ENCODE assay signal across 8 cellular contexts in the genomic region with DNA sequence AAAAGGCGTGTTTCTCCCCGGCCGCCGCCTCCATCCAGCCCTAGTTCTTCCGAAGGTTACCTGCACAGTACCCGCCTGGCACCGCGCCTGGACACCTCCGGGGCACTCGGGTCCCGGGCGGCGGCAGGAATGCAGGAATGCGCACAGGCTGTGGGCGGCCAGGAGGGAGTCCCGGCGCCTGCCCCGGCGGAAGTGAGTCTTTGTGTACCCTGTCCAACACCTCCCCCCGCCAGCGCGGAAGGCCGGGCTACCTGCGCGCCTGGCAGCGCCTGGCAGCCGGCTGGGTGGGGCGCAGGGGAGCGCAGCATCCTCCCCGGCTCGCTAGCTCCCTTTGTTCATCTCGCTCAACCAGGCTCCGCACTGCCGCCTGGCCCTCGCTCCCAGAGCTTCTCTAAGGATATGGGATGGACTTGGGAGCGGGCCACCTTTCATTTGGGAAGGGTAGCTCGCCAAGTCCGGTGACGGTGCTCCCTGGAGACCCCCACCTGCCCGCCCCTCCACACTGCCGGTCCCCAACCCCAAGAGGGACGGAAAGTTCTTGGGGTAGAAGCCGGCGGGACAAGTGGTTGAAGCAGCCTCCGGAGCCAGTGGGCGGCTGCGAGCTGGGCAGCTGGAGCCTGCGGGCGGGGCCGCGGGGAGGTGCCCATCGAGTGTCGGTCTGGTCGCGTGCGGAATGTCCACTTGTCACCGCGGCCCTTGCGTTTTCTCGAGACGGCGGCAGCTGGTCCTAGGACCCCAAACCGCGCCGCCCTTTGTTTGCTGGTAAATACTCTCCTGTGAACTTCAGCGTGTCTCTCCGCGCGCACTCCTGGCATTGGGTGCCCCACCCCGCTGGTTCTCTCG. TPM values are rescaled to one million over a fixed set of nuclear protein-coding genes. Genes with fewer than 3 reads are reported as not detected.
DNase-seq lines count a peak whose midpoint lies in the region; ATAC-seq lines count a peak whose summit lies in the region.

No MANE protein-coding gene starts in this region.

- intact Hi-C loops in left cardiac atrium (cut with DNase I): no loop called here

- peak; percentile 21 for DNase-seq in GM03348 (ENCODE audit: low spot score)
- DNase-seq in RPMI8226: peak; percentile 21
- peak; percentile 40 for DNase-seq in left cardiac atrium
- peak; percentile 2 for DNase-seq in renal cortical epithelial cell (ENCODE audit: low read depth)
- no peak for DNase-seq in OCI-M2 (lab: John Stamatoyannopoulos, UW; ENCODE audit: unreplicated experiment)
- DNase-seq in NCI-H446 (lab: John Stamatoyannopoulos, UW): no peak
- no peak for DNase-seq in effector CD8-positive, alpha-beta T cell (lab: John Stamatoyannopoulos, UW)

- ATAC-seq in left cardiac atrium (peak; percentile 42 to 75), GM19397 (IDR thresholded peaks at IDR 0.05; ENCODE audit: unreplicated experiment) (no peak)

RNA-seq across cellular contexts. Expression of gene ST6GAL2, which starts 1.2 kb away (rescaled TPM):
- total RNA-seq in left cardiac atrium (1 to 10 TPM in 1 of 2 donors, under 1 TPM in 1; 0.89 to 1.7 TPM), renal cortical epithelial cell (0.10 and 1.4 TPM in 2 replicates)

Comparison
In these comparisons a context has a peak if more than half of its experiments do, and no peak if none do; other contexts are left out.
1. DNase-seq: peak in GM03348 (single experiment), RPMI8226 (single experiment), left cardiac atrium (single experiment) and renal cortical epithelial cell (single experiment); none in OCI-M2 (single experiment), NCI-H446 (0 of 2) and effector CD8-positive, alpha-beta T cell (single experiment).